ENCODE assay signal across 27 cellular contexts in genomic region chr1:6930901-6931300, GRCh38.
"Had no signal": no experiment of that assay in that cellular context is flagged by ENCODE, and none has a peak within 500 bp of the region (broad histone marks: within the 10 kb centered on the region; RNA-seq: fewer than 3 reads in every experiment).

No MANE protein-coding gene starts in this region.

- H3K9me3 ChIP-seq: left ventricle myocardium inferior, mucosa of descending colon, pancreas, prostate gland, stomach, testis, thyroid gland, transverse colon, upper lobe of left lung, vagina had no signal

- H3K4me1 ChIP-seq: pancreas, prostate gland, testis, thyroid gland, transverse colon, upper lobe of left lung had no signal

- DNase-seq: islet precursor cell; left ventricle myocardium inferior; midbrain; mucosa of descending colon; naive thymus-derived CD4-positive, alpha-beta T cell; nucleus accumbens; pancreas; posterior cingulate gyrus; retina; right cardiac atrium; stimulated activated CD4-positive, alpha-beta T cell treated with anti-CD3 and anti-CD28 coated beads, Interleukin-12 subunit alpha, Interleukin-12 subunit beta, amount 100 ng/mL, for 4 hours; stimulated activated CD4-positive, alpha-beta T cell treated with anti-CD3 and anti-CD28 coated beads, Interleukin-15, amount 100 ng/mL, for 24 hours; stimulated activated CD4-positive, alpha-beta T cell treated with anti-CD3 and anti-CD28 coated beads, Interleukin-2, amount 100 ng/mL, for 24 hours; stimulated activated CD4-positive, alpha-beta T cell treated with anti-CD3 and anti-CD28 coated beads, Interleukin-4, amount 100 ng/mL, for 1 hour; stimulated activated naive B cell treated with anti-CD40 and anti-IgM and Interleukin-4, amounts not matched to agents 10 μg/mL and 1 μg/mL and 100 μg/mL, for 72 hours; stimulated activated naive CD8-positive, alpha-beta T cell treated with anti-CD3 and anti-CD28 coated beads, Interleukin-15, Interleukin-2, amounts not matched to agents 100 U/mL and 50 U/mL, for 24 hours; stomach; testis; thyroid gland; transverse colon; upper lobe of left lung had no signal

- H3K4me3 ChIP-seq: left ventricle myocardium inferior, lung, mucosa of descending colon, pancreas, prostate gland, skin epidermis, stomach, testis, thyroid gland, transverse colon, upper lobe of left lung, vagina had no signal

- H3K36me3 ChIP-seq: left ventricle myocardium inferior, pancreas, prostate gland, stomach, thyroid gland, transverse colon, upper lobe of left lung, vagina had no signal

- ATAC-seq: mucosa of descending colon; naive thymus-derived CD4-positive, alpha-beta T cell; natural killer cell treated with Interleukin-12 subunit alpha and Interleukin-12 subunit beta and Interleukin-15 and Interleukin-18, amount 100 ng/mL, for 72 hours; pancreas; right cardiac atrium; sciatic nerve; stimulated activated naive B cell treated with anti-CD40 and anti-IgM and Interleukin-4, amounts not matched to agents 10 μg/mL and 1 μg/mL and 100 μg/mL, for 72 hours; stimulated activated naive CD8-positive, alpha-beta T cell treated with anti-CD3 and anti-CD28 coated beads, Interleukin-15, Interleukin-2, amounts not matched to agents 100 U/mL and 50 U/mL, for 24 hours had no signal

- H3K27ac ChIP-seq: left ventricle myocardium inferior, pancreas, prostate gland, skin epidermis, stomach, testis, thyroid gland, transverse colon, upper lobe of left lung, vagina had no signal

- H3K27me3 ChIP-seq: testis, thyroid gland, vagina had no signal
